ENCODE assay signal across 19 cellular contexts in the genomic region with DNA sequence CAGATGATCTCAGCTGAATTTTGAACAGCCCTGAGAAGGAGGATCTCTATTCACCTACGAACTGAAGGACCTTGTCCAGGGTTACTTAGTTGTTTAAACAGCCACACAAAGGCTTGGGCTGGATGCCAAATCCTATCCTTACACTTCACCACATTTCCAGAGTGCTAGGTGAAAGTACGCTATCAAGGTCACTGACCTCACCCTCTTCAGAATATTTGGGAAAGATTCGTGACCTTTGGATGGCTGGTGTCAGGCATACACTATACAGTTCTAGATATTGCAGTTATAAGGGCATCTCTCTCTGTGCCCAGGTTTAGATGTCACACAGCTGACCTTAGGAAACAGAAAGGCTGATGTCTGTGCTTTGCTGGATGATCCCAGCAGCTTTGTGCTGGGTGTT.
A peak's percentile ranks its signal among the peaks of the same experiment; 100 is the strongest.
DNase-seq lines count a peak whose midpoint lies in the region; ATAC-seq, FAIRE-seq and TF ChIP-seq lines count a peak whose summit lies in the region.
"Had no signal": no experiment of that assay in that cellular context is flagged by ENCODE, and none has a peak within 500 bp of the region (broad histone marks: within the 10 kb centered on the region; RNA-seq: fewer than 3 reads in every experiment).

No MANE protein-coding gene starts in this region.

- H3K9me3 ChIP-seq in breast epithelium: no peaks in the 10 kb centered on the region
- no peaks in the 10 kb centered on the region for H3K9me3 ChIP-seq in HepG2 (ENCODE audit: low read length)
- H3K9me3 ChIP-seq: neutrophil had no signal

- TF ChIP-seq RAD21 in HepG2 (CRISPR knock-in tag; IDR thresholded peaks at IDR 0.05): no peak

- TF ChIP-seq CTCF in breast epithelium (IDR thresholded peaks at IDR 0.05) (no peak), HepG2 (CRISPR knock-in tag; IDR thresholded peaks at IDR 0.05) (no peak), GM20000 (IDR thresholded peaks at IDR 0.05; ENCODE audit: extremely low read depth, missing control alignments) (no peak)

- in situ Hi-C loops in HepG2 (cut with HindIII; ENCODE audit: extremely low pct_ligation_motif_present, low pct_unique_long_range_greater_than_20kb): no loop called here

- no peaks in the 10 kb centered on the region for H3K79me2 ChIP-seq in HepG2 (ENCODE audit: insufficient read depth, low read length)

- 0% methylated on average over 3 of the region's 3 CpGs for WGBS in HepG2 (ENCODE audit: low lambda C conversion rate)

- DNase-seq in DMS153 treated with DMSO at 0.1 percent for 48 hours (lab: John Stamatoyannopoulos, UW; ENCODE audit: unreplicated experiment) (peak; percentile 37), NCI-H146 treated with DMSO at 0.1 percent for 48 hours (lab: John Stamatoyannopoulos, UW; ENCODE audit: unreplicated experiment) (peak; percentile 22), breast epithelium (ENCODE audit: low spot score in 2 of 2) (no peak), HepG2 (ENCODE audit: low spot score) (peak; percentile 81), GM20000 (ENCODE audit: low spot score) (no peak), D341Med (ENCODE audit: low spot score) (no peak)
- DNase-seq in activated CD4-positive, alpha-beta T cell treated with anti-CD3 and anti-CD28 coated beads, Interleukin-2, amount 50 U/mL, for 1 hour: no peak
- DNase-seq: activated CD4-positive, CD25-positive, alpha-beta regulatory T cell; activated effector memory CD4-positive, alpha-beta T cell treated with anti-CD3 and anti-CD28 coated beads, Interleukin-2, amount 50 U/mL, for 16 hours; GM23248; Kasumi-1; NCI-H2081 treated with DMSO at 0.1 percent for 48 hours; NK-92 treated with Interleukin-12 subunit alpha and Interleukin-12 subunit beta, amount 100 ng/mL, for 24 hours; stimulated activated CD4-positive, alpha-beta T cell treated with anti-CD3 and anti-CD28 coated beads, Interleukin-1b, Interleukin-23, amount 100 ng/mL, for 48 hours had no signal

- H3K36me3 ChIP-seq in breast epithelium (no peaks in the 10 kb centered on the region), HepG2 (replicated peaks in 1 of 2; ENCODE audit: control insufficient read depth in 1 of 2, insufficient read depth in 2 of 2, low read length in 2 of 2) (no peaks in the 10 kb centered on the region)
- H3K36me3 ChIP-seq: neutrophil had no signal

- TF ChIP-seq POLR2A in breast epithelium (IDR thresholded peaks at IDR 0.05) (no peak), HepG2 (IDR thresholded peaks at IDR 0.05; ENCODE audit: insufficient read depth in 1 of 2, low read depth in 2 of 2, low read length in 2 of 2) (no peak)

- H2AFZ ChIP-seq in HepG2 (ENCODE audit: low read length): no peak overlapping the region
- H2AFZ ChIP-seq: GM23248 had no signal

- FAIRE-seq in HepG2 (lab: Jason Lieb, UNC): peak; percentile 68
- FAIRE-seq: colon, GM12891 had no signal

- H3K4me1 ChIP-seq in breast epithelium: peaks cover 0 to 15% of the 10 kb centered on the region in 2 donors
- peaks cover 30% of the 10 kb centered on the region for H3K4me1 ChIP-seq in HepG2 (ENCODE audit: insufficient read depth, low read length)

- 0 out of 2 replicates have a peak overlapping the region, but pooled peaks have one; percentile 11 for H3K4me2 ChIP-seq in HepG2 (ENCODE audit: low read depth, low read length)

- no peak overlapping the region for H3K9ac ChIP-seq in HepG2 (ENCODE audit: insufficient read depth, low read depth, low read length)
- H3K9ac ChIP-seq: GM23248 had no signal

- POLR2A ChIA-PET in HepG2 (lab: Yijun Ruan, JAX): no interaction called here

- H4K20me1 ChIP-seq in HepG2 (ENCODE audit: insufficient read depth, low read length): no peaks in the 10 kb centered on the region

- intact Hi-C loops in breast epithelium (cut with DNase I; ENCODE audit: low total_unique reads): no loop called here
- intact Hi-C loops in HepG2 (cut with micrococcal nuclease; ENCODE audit: unreplicated experiment): loop anchor here (10.0 kb wide), 1 partner anchor 405 kb away; no protein-coding TSS in a partner anchor

- H3K27ac ChIP-seq in breast epithelium (peak overlapping the region; percentile 40 to 51), HepG2 (ENCODE audit: extremely low read length, insufficient read depth, low read length) (no peak overlapping the region)
- H3K27ac ChIP-seq: GM23248, neutrophil had no signal

- TF ChIP-seq EP300 in HepG2 (IDR thresholded peaks at IDR 0.05; ENCODE audit: low read depth in 2 of 2, low read length in 2 of 2): peak in 1 of 2 experiments; percentile 43; a peak in 2 of 4 replicates
- no peak for TF ChIP-seq EP300 in HepG2 (CRISPR knock-in tag; IDR thresholded peaks at IDR 0.05; ENCODE audit: borderline replicate concordance)

- H3K27me3 ChIP-seq in breast epithelium (no peaks in the 10 kb centered on the region), HepG2 (ENCODE audit: control insufficient read depth in 1 of 2, insufficient read depth in 2 of 2, low read length in 2 of 2) (no peaks in the 10 kb centered on the region)

- CTCF ChIA-PET in HepG2 (lab: Yijun Ruan, JAX; ENCODE audit: low intra/inter-chr PET ratio, low total read pairs): no interaction called here

- H3K4me3 ChIP-seq in breast epithelium: no peak overlapping the region
- H3K4me3 ChIP-seq in HepG2 (replicated peaks in 1 of 3; ENCODE audit: insufficient read depth in 1 of 3, low read depth in 2 of 3, low read length in 3 of 3): no peak overlapping the region
- H3K4me3 ChIP-seq: GM23248 had no signal

- no TSS peak for BruUV-seq in HepG2 (replicated peaks; lab: Mats Ljungman, UMichigan)

- ATAC-seq in HepG2 (peak; percentile 82), HG03175 (IDR thresholded peaks at IDR 0.05; ENCODE audit: unreplicated experiment) (no peak)
- ATAC-seq: sciatic nerve had no signal

TF ChIP-seq in HepG2, 621 proteins besides CTCF, POLR2A, EP300 and RAD21 (continues in another document):
- TF ChIP-seq ZBTB20 (CRISPR knock-in tag; IDR thresholded peaks at IDR 0.05; ENCODE audit: borderline replicate concordance, low read depth) (no peak), ZNF484 (CRISPR knock-in tag; IDR thresholded peaks at IDR 0.05; ENCODE audit: borderline replicate concordance, low read depth) (no peak), GFI1 (CRISPR knock-in tag; IDR thresholded peaks at IDR 0.05; ENCODE audit: borderline replicate concordance) (0 out of 2 replicates have a peak, but pooled peaks have one; percentile 45), ZNF709 (CRISPR knock-in tag; IDR thresholded peaks at IDR 0.05) (no peak), HDAC2 (CRISPR knock-in tag; IDR thresholded peaks at IDR 0.05) (peak; percentile 28; the same call in 1 of the 2 replicates), RXRA (CRISPR knock-in tag; IDR thresholded peaks at IDR 0.05) (peak; percentile 20; the same call in 1 of the 2 replicates), HNF4G (IDR thresholded peaks at IDR 0.05; ENCODE audit: borderline replicate concordance, low read depth, low read length) (peak; percentile 67), HNF4G (CRISPR knock-in tag; IDR thresholded peaks at IDR 0.05; ENCODE audit: borderline replicate concordance, low read depth) (no peak), ZNF577 (CRISPR knock-in tag; IDR thresholded peaks at IDR 0.05; ENCODE audit: borderline replicate concordance, low read depth) (no peak), RBM22 (optimal IDR thresholded peaks at IDR 0.05; ENCODE audit: low read length) (no peak), ZNF589 (CRISPR knock-in tag; conservative IDR thresholded peaks at IDR 0.05) (no peak), HMG20A (CRISPR knock-in tag; IDR thresholded peaks at IDR 0.05; ENCODE audit: borderline replicate concordance) (0 out of 2 replicates have a peak, but pooled peaks have one; percentile 21), LCORL (IDR thresholded peaks at IDR 0.05) (no peak), LCORL (CRISPR knock-in tag; IDR thresholded peaks at IDR 0.05) (peak; percentile 36; the same call in 1 of the 2 replicates), NR1H2 (CRISPR knock-in tag; IDR thresholded peaks at IDR 0.05; ENCODE audit: borderline replicate concordance, low read depth) (no peak)
- TF ChIP-seq, protein P1, sequence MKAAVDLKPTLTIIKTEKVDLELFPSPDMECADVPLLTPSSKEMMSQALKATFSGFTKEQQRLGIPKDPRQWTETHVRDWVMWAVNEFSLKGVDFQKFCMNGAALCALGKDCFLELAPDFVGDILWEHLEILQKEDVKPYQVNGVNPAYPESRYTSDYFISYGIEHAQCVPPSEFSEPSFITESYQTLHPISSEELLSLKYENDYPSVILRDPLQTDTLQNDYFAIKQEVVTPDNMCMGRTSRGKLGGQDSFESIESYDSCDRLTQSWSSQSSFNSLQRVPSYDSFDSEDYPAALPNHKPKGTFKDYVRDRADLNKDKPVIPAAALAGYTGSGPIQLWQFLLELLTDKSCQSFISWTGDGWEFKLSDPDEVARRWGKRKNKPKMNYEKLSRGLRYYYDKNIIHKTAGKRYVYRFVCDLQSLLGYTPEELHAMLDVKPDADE (CRISPR knock-in tag; IDR thresholded peaks at IDR 0.05): no peak
- TF ChIP-seq, protein P2, sequence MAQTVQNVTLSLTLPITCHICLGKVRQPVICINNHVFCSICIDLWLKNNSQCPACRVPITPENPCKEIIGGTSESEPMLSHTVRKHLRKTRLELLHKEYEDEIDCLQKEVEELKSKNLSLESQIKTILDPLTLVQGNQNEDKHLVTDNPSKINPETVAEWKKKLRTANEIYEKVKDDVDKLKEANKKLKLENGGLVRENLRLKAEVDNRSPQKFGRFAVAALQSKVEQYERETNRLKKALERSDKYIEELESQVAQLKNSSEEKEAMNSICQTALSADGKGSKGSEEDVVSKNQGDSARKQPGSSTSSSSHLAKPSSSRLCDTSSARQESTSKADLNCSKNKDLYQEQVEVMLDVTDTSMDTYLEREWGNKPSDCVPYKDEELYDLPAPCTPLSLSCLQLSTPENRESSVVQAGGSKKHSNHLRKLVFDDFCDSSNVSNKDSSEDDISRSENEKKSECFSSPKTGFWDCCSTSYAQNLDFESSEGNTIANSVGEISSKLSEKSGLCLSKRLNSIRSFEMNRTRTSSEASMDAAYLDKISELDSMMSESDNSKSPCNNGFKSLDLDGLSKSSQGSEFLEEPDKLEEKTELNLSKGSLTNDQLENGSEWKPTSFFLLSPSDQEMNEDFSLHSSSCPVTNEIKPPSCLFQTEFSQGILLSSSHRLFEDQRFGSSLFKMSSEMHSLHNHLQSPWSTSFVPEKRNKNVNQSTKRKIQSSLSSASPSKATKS (CRISPR knock-in tag; IDR thresholded peaks at IDR 0.05): no peak
- TF ChIP-seq, protein P3, sequence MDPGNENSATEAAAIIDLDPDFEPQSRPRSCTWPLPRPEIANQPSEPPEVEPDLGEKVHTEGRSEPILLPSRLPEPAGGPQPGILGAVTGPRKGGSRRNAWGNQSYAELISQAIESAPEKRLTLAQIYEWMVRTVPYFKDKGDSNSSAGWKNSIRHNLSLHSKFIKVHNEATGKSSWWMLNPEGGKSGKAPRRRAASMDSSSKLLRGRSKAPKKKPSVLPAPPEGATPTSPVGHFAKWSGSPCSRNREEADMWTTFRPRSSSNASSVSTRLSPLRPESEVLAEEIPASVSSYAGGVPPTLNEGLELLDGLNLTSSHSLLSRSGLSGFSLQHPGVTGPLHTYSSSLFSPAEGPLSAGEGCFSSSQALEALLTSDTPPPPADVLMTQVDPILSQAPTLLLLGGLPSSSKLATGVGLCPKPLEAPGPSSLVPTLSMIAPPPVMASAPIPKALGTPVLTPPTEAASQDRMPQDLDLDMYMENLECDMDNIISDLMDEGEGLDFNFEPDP (CRISPR knock-in tag; conservative IDR thresholded peaks at IDR 0.05): no peak

Comparison
In these comparisons a context has a peak if more than half of its experiments do, and no peak if none do; other contexts are left out.
1. DNase-seq: peak in DMS153 treated with DMSO at 0.1 percent for 48 hours (single experiment), NCI-H146 treated with DMSO at 0.1 percent for 48 hours (single experiment) and HepG2 (single experiment); none in breast epithelium (0 of 2), GM20000 (single experiment), D341Med (single experiment) and activated CD4-positive, alpha-beta T cell treated with anti-CD3 and anti-CD28 coated beads, Interleukin-2, amount 50 U/mL, for 1 hour (single experiment).